Comparison of ENCODE assay signal across 30 cellular contexts in the genomic region with DNA sequence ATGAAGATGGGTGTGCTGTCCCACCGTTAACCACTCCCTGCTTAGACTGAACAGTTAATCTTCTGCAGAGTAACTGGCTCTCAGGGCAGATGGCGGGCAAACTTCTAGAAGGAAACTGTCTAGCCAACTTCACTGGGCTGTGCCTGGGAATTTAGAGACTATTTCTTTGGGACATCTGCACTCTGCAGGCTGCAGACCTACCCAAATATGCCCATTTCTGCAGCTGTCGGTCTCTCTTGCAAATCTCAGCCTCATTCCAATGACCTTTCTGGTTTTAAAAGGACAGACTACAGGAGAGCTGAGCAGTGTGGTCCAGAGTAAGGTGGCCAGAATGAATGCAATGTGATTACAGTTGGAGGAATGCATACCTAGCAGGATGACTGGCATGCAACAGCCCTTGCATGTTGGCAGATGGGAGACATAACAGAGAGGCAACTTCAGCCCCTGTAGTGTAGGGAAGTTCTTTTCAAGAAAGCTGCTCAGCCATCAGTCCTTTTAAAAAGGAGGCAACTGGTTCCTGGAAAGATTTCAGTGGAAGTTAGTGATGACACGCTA. TPM values are rescaled to one million over a fixed set of nuclear protein-coding genes. Genes with fewer than 3 reads are reported as not detected.
DNase-seq lines count a peak whose midpoint lies in the region; ATAC-seq and TF ChIP-seq lines count a peak whose summit lies in the region.
"Had no signal": no experiment of that assay in that cellular context is flagged by ENCODE, and none has a peak within 500 bp of the region (broad histone marks: within the 10 kb centered on the region; RNA-seq: fewer than 3 reads in every experiment).

No MANE protein-coding gene starts in this region.

- H2AFZ ChIP-seq in smooth muscle cell (ENCODE audit: low read depth) (no peak overlapping the region), H9 (ENCODE audit: low read length) (no peak overlapping the region)
- H2AFZ ChIP-seq: GM23338 had no signal

- POLR2A ChIA-PET in naive thymus-derived CD8-positive, alpha-beta T cell (lab: Charles Lee) = interaction anchor here (1.2 kb wide), 1 partner anchor 83 kb away, joined by 3 read pairs; the partner anchor contains the start of gene FCMR

- no peak overlapping the region for H2AK5ac ChIP-seq in H9 (ENCODE audit: insufficient read length, low read length)

- intact Hi-C loops in esophagus muscularis mucosa (cut with DNase I) = no loop called here

- no peaks in the 10 kb centered on the region for H4K20me1 ChIP-seq in smooth muscle cell (ENCODE audit: low read depth)
- H4K20me1 ChIP-seq in H9 (ENCODE audit: control insufficient read depth, insufficient read depth, insufficient read length) = no peaks in the 10 kb centered on the region

- H3K27me3 ChIP-seq in esophagus muscularis mucosa = peaks cover 0 to 15% (median 0%) of the 10 kb centered on the region in 4 donors
- H3K27me3 ChIP-seq in smooth muscle cell (ENCODE audit: low read depth) = no peaks in the 10 kb centered on the region
- no peaks in the 10 kb centered on the region for H3K27me3 ChIP-seq in H9 (ENCODE audit: insufficient read depth, low read length)
- H3K27me3 ChIP-seq: BE2C had no signal

- H3K9ac ChIP-seq in smooth muscle cell (ENCODE audit: low read depth) (no peak overlapping the region), H9 (ENCODE audit: extremely low read depth, insufficient read length, low read length) (no peak overlapping the region)
- H3K9ac ChIP-seq: KMS-11 had no signal

- H3K4me1 Mint-ChIP-seq in H9 = no peaks in the 10 kb centered on the region
- peaks cover 0 to 11% (median 4%) of the 10 kb centered on the region in 4 donors for H3K4me1 Mint-ChIP-seq in naive thymus-derived CD8-positive, alpha-beta T cell
- H3K4me1 Mint-ChIP-seq: CD8-positive, alpha-beta memory T cell; GM23338 had no signal

- H3K56ac ChIP-seq in H9 (ENCODE audit: insufficient read length, low read depth, low read length) = no peak overlapping the region

- no peaks in the 10 kb centered on the region for H3K9me3 Mint-ChIP-seq in H9
- H3K9me3 Mint-ChIP-seq in naive thymus-derived CD8-positive, alpha-beta T cell = no peaks in the 10 kb centered on the region
- H3K9me3 Mint-ChIP-seq: CD14-positive monocyte; CD8-positive, alpha-beta memory T cell; GM23338; HFFc6; IgD-negative memory B cell had no signal

- no peak overlapping the region for H3K27ac Mint-ChIP-seq in H9
- peak overlapping the region in 1 of 10 donors; percentile 24 for H3K27ac Mint-ChIP-seq in naive thymus-derived CD8-positive, alpha-beta T cell
- H3K27ac Mint-ChIP-seq: GM23338, IgD-negative memory B cell had no signal

- no peak overlapping the region for H2BK12ac ChIP-seq in H9 (ENCODE audit: insufficient read length, low read depth, low read length)

- DNase-seq in ELR (ENCODE audit: low read depth) (peak; percentile 41), RPMI7951 (ENCODE audit: low read depth) (peak; percentile 23), esophagus muscularis mucosa (ENCODE audit: extremely low spot score) (peak; percentile 86), smooth muscle cell (lab: John Stamatoyannopoulos, UW; ENCODE audit: unreplicated experiment) (no peak), H9 (no peak)
- no peak for DNase-seq in naive thymus-derived CD8-positive, alpha-beta T cell
- no peak for DNase-seq in effector CD8-positive, alpha-beta T cell (lab: John Stamatoyannopoulos, UW)
- DNase-seq: BE2C; CD8-positive, alpha-beta memory T cell; DMS 273 treated with DMSO at 0.1 percent for 48 hours; DMS79; MV-4-11; NCI-H1105; NCI-H1436 treated with DMSO at 0.1 percent for 48 hours; NCI-H187 treated with DMSO at 0.1 percent for 48 hours; NCI-H2107; NCI-H524 treated with DMSO at 0.1 percent for 48 hours; NCI-H82; NK-92 treated with Interleukin-12 subunit alpha and Interleukin-12 subunit beta, amount 100 ng/mL, for 24 hours; PC-3 had no signal

- H3K14ac ChIP-seq in H9 (ENCODE audit: insufficient read depth, low read length) = no peak overlapping the region

- no peak overlapping the region for H3K18ac ChIP-seq in H9 (ENCODE audit: insufficient read length, low read depth, low read length)

- H3T11ph ChIP-seq in H9 (ENCODE audit: low read length) = no peak overlapping the region

- no peaks in the 10 kb centered on the region for H3K79me1 ChIP-seq in H9 (ENCODE audit: insufficient read depth, low read depth, low read length, poor library complexity, severe bottlenecking)

- no peak overlapping the region for H3K4me3 Mint-ChIP-seq in H9
- H3K4me3 Mint-ChIP-seq in naive thymus-derived CD8-positive, alpha-beta T cell = no peak overlapping the region
- H3K4me3 Mint-ChIP-seq: CD14-positive monocyte; CD8-positive, alpha-beta memory T cell; GM23338; IgD-negative memory B cell had no signal

- H3K4me1 ChIP-seq in esophagus muscularis mucosa (no peaks in the 10 kb centered on the region), smooth muscle cell (ENCODE audit: low read depth) (no peaks in the 10 kb centered on the region), H9 (ENCODE audit: insufficient read depth, low read length) (no peaks in the 10 kb centered on the region)
- H3K4me1 ChIP-seq: BE2C, HAP-1 had no signal

- no peak overlapping the region for H2BK120ac ChIP-seq in H9 (ENCODE audit: low read depth, low read length, poor library complexity, severe bottlenecking)

- H3K36me3 Mint-ChIP-seq in H9 (ENCODE audit: insufficient read depth in 1 of 3, low read depth in 3 of 3) = no peaks in the 10 kb centered on the region
- H3K36me3 Mint-ChIP-seq in naive thymus-derived CD8-positive, alpha-beta T cell = no peaks in the 10 kb centered on the region
- H3K36me3 Mint-ChIP-seq: CD14-positive monocyte; CD8-positive, alpha-beta memory T cell; IgD-negative memory B cell had no signal

- H3K9me3 ChIP-seq in esophagus muscularis mucosa (no peaks in the 10 kb centered on the region), smooth muscle cell (replicated peaks; ENCODE audit: low read depth) (no peaks in the 10 kb centered on the region), H9 (ENCODE audit: control insufficient read depth, low read depth, low read length) (no peaks in the 10 kb centered on the region)
- H3K9me3 ChIP-seq: BE2C, HAP-1 had no signal

- no peak overlapping the region for H4K5ac ChIP-seq in H9 (ENCODE audit: insufficient read length, low read depth, low read length)

- no peak for TF ChIP-seq POLR2A in esophagus muscularis mucosa (IDR thresholded peaks at IDR 0.05; ENCODE audit: low read depth)

- H3K27ac ChIP-seq in esophagus muscularis mucosa (replicated peaks in 1 of 4) (no peak overlapping the region), smooth muscle cell (ENCODE audit: low read depth) (no peak overlapping the region), H9 (ENCODE audit: insufficient read length, low read depth, low read length) (no peak overlapping the region)
- H3K27ac ChIP-seq: KMS-11 had no signal

- ATAC-seq in naive thymus-derived CD8-positive, alpha-beta T cell = no peak
- ATAC-seq: GM23338, Right ventricle myocardium inferior had no signal

- no peak overlapping the region for H4K91ac ChIP-seq in H9 (ENCODE audit: insufficient read length, low read depth, low read length)

- no peak overlapping the region for H3K4ac ChIP-seq in H9 (ENCODE audit: low read depth, low read length)

- no peaks in the 10 kb centered on the region for H3F3A ChIP-seq in smooth muscle cell (ENCODE audit: low read depth)

- H2BK20ac ChIP-seq in H9 (ENCODE audit: low read depth, low read length, poor library complexity, severe bottlenecking) = no peak overlapping the region

- no peak for TF ChIP-seq CTCF in esophagus muscularis mucosa (IDR thresholded peaks at IDR 0.05)
- no peak for TF ChIP-seq CTCF in smooth muscle cell (IDR thresholded peaks at IDR 0.05; ENCODE audit: borderline replicate concordance, insufficient read depth, poor library complexity, severe bottlenecking)
- no peak for TF ChIP-seq CTCF in H9 (conservative IDR thresholded peaks at IDR 0.05)

- H3K23me2 ChIP-seq in H9 (ENCODE audit: insufficient read length, low read depth, low read length, poor library complexity, severe bottlenecking) = peaks cover 2% of the 10 kb centered on the region

- TF ChIP-seq EP300 in esophagus muscularis mucosa (IDR thresholded peaks at IDR 0.05) = no peak

- WGBS in esophagus muscularis mucosa = 92% methylated on average over 3 of the region's 4 CpGs
- 75% methylated on average over 4 of the region's 4 CpGs for WGBS in smooth muscle cell (ENCODE audit: low lambda C conversion rate)
- WGBS in H9 (ENCODE audit: extremely low coverage, insufficient read length, low lambda C conversion rate) = no CpG with 5 or more reads among the region's 4 CpGs

- no peak overlapping the region for H2BK15ac ChIP-seq in H9 (ENCODE audit: low read depth, low read length)

- H3K4me3 ChIP-seq in esophagus muscularis mucosa = no peak overlapping the region
- H3K4me3 ChIP-seq in smooth muscle cell = no peak overlapping the region
- H3K4me3 ChIP-seq: GM23338, HAP-1 had no signal

- no peak overlapping the region for H2BK5ac ChIP-seq in H9 (ENCODE audit: insufficient read length, low read length)

- H4K8ac ChIP-seq in H9 (replicated peaks; ENCODE audit: insufficient read length, low read depth, low read length) = no peak overlapping the region

- H3K36me3 ChIP-seq in esophagus muscularis mucosa (no peaks in the 10 kb centered on the region), smooth muscle cell (ENCODE audit: low read depth) (no peaks in the 10 kb centered on the region)
- H3K36me3 ChIP-seq: BE2C, HAP-1 had no signal

- peak overlapping the region; percentile 4 for H3K4me2 ChIP-seq in smooth muscle cell
- no peak overlapping the region for H3K4me2 ChIP-seq in H9 (ENCODE audit: insufficient read depth, insufficient read length, low read length)
- H3K4me2 ChIP-seq: GM23338, KMS-11 had no signal

- no peak overlapping the region for H3K23ac ChIP-seq in H9 (ENCODE audit: insufficient read length, low read depth, low read length)

- H3K27me3 Mint-ChIP-seq in H9 (ENCODE audit: low read depth) = peaks cover 4% of the 10 kb centered on the region
- H3K27me3 Mint-ChIP-seq in naive thymus-derived CD8-positive, alpha-beta T cell = peaks cover 0 to 9% (median 0%) of the 10 kb centered on the region in 5 donors

- H3K79me2 ChIP-seq in smooth muscle cell (ENCODE audit: low read depth) (no peaks in the 10 kb centered on the region), H9 (ENCODE audit: insufficient read depth, low read length) (no peaks in the 10 kb centered on the region)

RNA-seq across cellular contexts. Expression of gene IL20, which starts 26.3 kb away (rescaled TPM):
- not detected in 2 replicates for total RNA-seq in RPMI7951 (2014; rRNA removed; shearing (Covaris generic))
- total RNA-seq in esophagus muscularis mucosa = not detected
- not detected in 2 replicates for total RNA-seq in smooth muscle cell
- polyA plus RNA-seq in smooth muscle cell = 1.6 TPM in 1 of 2 replicates, not detected in the other
- total RNA-seq in H9 (2021) = not detected in 2 replicates
- not detected for total RNA-seq in naive thymus-derived CD8-positive, alpha-beta T cell
- not detected for polyA plus RNA-seq in naive thymus-derived CD8-positive, alpha-beta T cell
- total RNA-seq: A673; CD8-positive, alpha-beta memory T cell; GM23338; HFFc6; PC-3; Right ventricle myocardium inferior; SK-MEL-5; T-helper 1 cell treated with Interleukin-12 subunit alpha and Interleukin-12 subunit beta and Interleukin-4 antibody, amounts not matched to agents 30 ng/mL and 1 ng/mL, for 36 hours had no signal
- polyA plus RNA-seq: CD14-positive monocyte; CD8-positive, alpha-beta memory T cell; GM23338; IgD-negative memory B cell had no signal

RNA-seq across cellular contexts. Expression of gene IL24, which starts 58.2 kb away (rescaled TPM):
- 2.1 and 2.6 TPM in 2 replicates for total RNA-seq in RPMI7951 (2014; rRNA removed; shearing (Covaris generic))
- total RNA-seq in esophagus muscularis mucosa (1 to 10 TPM in 1 of 4 donors, not detected in 3; 1.7 TPM), smooth muscle cell (1.5 and 1.8 TPM in 2 replicates), H9 (2021) (not detected in 2 replicates)
- 1.9 and 3.1 TPM in 2 replicates for polyA plus RNA-seq in smooth muscle cell
- total RNA-seq in naive thymus-derived CD8-positive, alpha-beta T cell = not detected
- 10 to 100 TPM; 16.3 to 29.8 (median 19.3) TPM for polyA plus RNA-seq in naive thymus-derived CD8-positive, alpha-beta T cell
- total RNA-seq: A673, GM23338, Right ventricle myocardium inferior had no signal
- polyA plus RNA-seq: CD14-positive monocyte, GM23338 had no signal

Comparison
In these comparisons a context has a peak if more than half of its experiments do, and no peak if none do; other contexts are left out.
1. DNase-seq: peak in ELR (single experiment), RPMI7951 (single experiment) and esophagus muscularis mucosa (single experiment); none in smooth muscle cell (single experiment), H9 (single experiment), naive thymus-derived CD8-positive, alpha-beta T cell (0 of 10) and effector CD8-positive, alpha-beta T cell (single experiment).